ENCODE assay signal across 7 cellular contexts in genomic region chr1:1307261-1307907, GRCh38. TPM values are rescaled to one million over a fixed set of nuclear protein-coding genes. Genes with fewer than 3 reads are reported as not detected.
A peak's percentile ranks its signal among the peaks of the same experiment; 100 is the strongest.
DNase-seq lines count a peak whose midpoint lies in the region; ATAC-seq and TF ChIP-seq lines count a peak whose summit lies in the region.

No MANE protein-coding gene starts in this region.

- H3K4ac ChIP-seq in trophoblast cell (ENCODE audit: low read depth, low read length), result peak overlapping the region; percentile 59

- peaks cover 28% of the 10 kb centered on the region for H3K79me1 ChIP-seq in trophoblast cell (ENCODE audit: low read length)

- H3K9ac ChIP-seq in trophoblast cell (ENCODE audit: low read length), result peak overlapping the region; percentile 81

- peak; percentile 7 for ATAC-seq in HG02678 (IDR thresholded peaks at IDR 0.05; ENCODE audit: unreplicated experiment)

- peak overlapping the region; percentile 3 for H4K12ac ChIP-seq in trophoblast cell (ENCODE audit: low read depth, low read length)

- no peak overlapping the region for H3K23ac ChIP-seq in trophoblast cell (ENCODE audit: low read length)

- H2AFZ ChIP-seq in trophoblast cell (ENCODE audit: insufficient read depth, low read length, poor library complexity), result no peak overlapping the region

- peak overlapping the region; percentile 73 to 84 for H3K4me3 ChIP-seq in foreskin fibroblast (ENCODE audit: low read depth in 1 of 2, low read length in 2 of 2)
- peak overlapping the region; percentile 89 for H3K4me3 ChIP-seq in trophoblast cell (ENCODE audit: low read depth, low read length)

- H4K91ac ChIP-seq in trophoblast cell (ENCODE audit: low read depth, low read length), result peak overlapping the region; percentile 85

- peak overlapping the region; percentile 46 for H2AK5ac ChIP-seq in trophoblast cell (ENCODE audit: low read length)

- peak; percentile 16 for TF ChIP-seq POLR2A in GM18526 (IDR thresholded peaks at IDR 0.05; ENCODE audit: extremely low read depth, insufficient read length)

- H3K14ac ChIP-seq in trophoblast cell (ENCODE audit: low read length), result peak overlapping the region; percentile 59

- peak overlapping the region; percentile 88 for H3K4me2 ChIP-seq in trophoblast cell (ENCODE audit: low read length)

- TF ChIP-seq CTCF in VCaP (conservative IDR thresholded peaks at IDR 0.05) (no peak), foreskin fibroblast (IDR thresholded peaks at IDR 0.05; ENCODE audit: low read depth, low read length) (no peak)

- peak overlapping the region; percentile 3 for H2BK5ac ChIP-seq in trophoblast cell (ENCODE audit: low read depth, low read length, poor library complexity)

- peak; percentile 18 to 66 for DNase-seq in foreskin fibroblast
- peak in 1 of 2 donors; percentile 51 for DNase-seq in trophoblast cell
- DNase-seq in SW 1271 (lab: John Stamatoyannopoulos, UW), result no peak
- no peak for DNase-seq in OCI-M2 (lab: John Stamatoyannopoulos, UW; ENCODE audit: unreplicated experiment)

- H3K36me3 ChIP-seq in trophoblast cell (ENCODE audit: control insufficient read depth in 1 of 2, insufficient read depth in 2 of 2, low read length in 2 of 2), result peaks cover 28 to 30% of the 10 kb centered on the region in 2 experiments

- H3K18ac ChIP-seq in trophoblast cell (ENCODE audit: low read length), result peak overlapping the region; percentile 77

- H3K9me3 ChIP-seq in trophoblast cell (ENCODE audit: insufficient read depth, low read depth, low read length), result no peaks in the 10 kb centered on the region

- no peak overlapping the region for H2BK12ac ChIP-seq in trophoblast cell (ENCODE audit: low read length)

- H4K8ac ChIP-seq in trophoblast cell (ENCODE audit: low read depth, low read length), result peak overlapping the region; percentile 44

- peaks cover 26% of the 10 kb centered on the region for H3K79me2 ChIP-seq in trophoblast cell (ENCODE audit: control insufficient read depth, insufficient read depth, low read length, poor library complexity)

- WGBS in trophoblast cell (ENCODE audit: extremely low coverage, insufficient coverage, insufficient read length), result no CpG with 5 or more reads among the region's 79 CpGs

- H2BK120ac ChIP-seq in trophoblast cell (ENCODE audit: insufficient read depth, low read length, poor library complexity), result peak overlapping the region; percentile 43

- H3K27ac ChIP-seq in VCaP (peak overlapping the region; percentile 96), trophoblast cell (ENCODE audit: low read depth, low read length) (peak overlapping the region; percentile 77)

- H3K27me3 ChIP-seq in trophoblast cell (ENCODE audit: insufficient read depth, low read length), result no peaks in the 10 kb centered on the region

- peaks cover 47 to 52% of the 10 kb centered on the region in 2 experiments for H3K4me1 ChIP-seq in trophoblast cell (ENCODE audit: control insufficient read depth in 1 of 2, insufficient read depth in 2 of 2, low read length in 2 of 2)

RNA-seq across cellular contexts. Expression of gene ACAP3, which starts 0.3 kb away (rescaled TPM):
- 29.9 and 32.2 TPM in 2 replicates for polyA plus RNA-seq in trophoblast cell (2013)

RNA-seq across cellular contexts. Expression of gene PUSL1, which starts 1.0 kb away (rescaled TPM):
- polyA plus RNA-seq in trophoblast cell (2013), result 29.8 and 34.5 TPM in 2 replicates

RNA-seq across cellular contexts. Expression of gene INTS11, which starts 17.1 kb away (rescaled TPM):
- 86.5 and 92.0 TPM in 2 replicates for polyA plus RNA-seq in trophoblast cell (2013)

RNA-seq across cellular contexts. Expression of gene CPTP, which starts 17.2 kb away (rescaled TPM):
- polyA plus RNA-seq in trophoblast cell (2013), result 20.9 and 21.3 TPM in 2 replicates

RNA-seq across cellular contexts. Expression of gene TAS1R3, which starts 23.7 kb away (rescaled TPM):
- 0.17 and 0.21 TPM in 2 replicates for polyA plus RNA-seq in trophoblast cell (2013)

Comparison
In these comparisons a context has a peak if more than half of its experiments do, and no peak if none do; other contexts are left out.
1. DNase-seq: peak in foreskin fibroblast (2 of 2); none in SW 1271 (0 of 2) and OCI-M2 (single experiment).